Comparison of ENCODE assay signal across 32 cellular contexts in genomic region chr20:44404204-44405181, GRCh38. TPM values are rescaled to one million over a fixed set of nuclear protein-coding genes. Genes with fewer than 3 reads are reported as not detected.
DNase-seq lines count a peak whose midpoint lies in the region; ATAC-seq, FAIRE-seq and TF ChIP-seq lines count a peak whose summit lies in the region.
"Had no signal": no experiment of that assay in that cellular context is flagged by ENCODE, and none has a peak within 500 bp of the region (broad histone marks: within the 10 kb centered on the region; RNA-seq: fewer than 3 reads in every experiment).

No MANE protein-coding gene starts in this region.

- H3K4me2 ChIP-seq in GM12878 (ENCODE audit: control insufficient read depth, insufficient read depth), result no peak overlapping the region
- no peak overlapping the region for H3K4me2 ChIP-seq in smooth muscle cell

- H3K36me3 ChIP-seq in GM12878 (ENCODE audit: control insufficient read depth in 2 of 2, insufficient read depth in 2 of 2, low read length in 1 of 2) (no peaks in the 10 kb centered on the region), right lobe of liver (peaks cover 0 to 54% (median 24%) of the 10 kb centered on the region in 4 donors), smooth muscle cell (ENCODE audit: low read depth) (no peaks in the 10 kb centered on the region), prostate gland (no peaks in the 10 kb centered on the region)
- H3K36me3 ChIP-seq: BE2C, cardiac muscle cell, HAP-1, WERI-Rb-1 had no signal

- H3K9ac ChIP-seq in GM12878 (ENCODE audit: control insufficient read depth, insufficient read depth, low read length) (no peak overlapping the region), smooth muscle cell (ENCODE audit: low read depth) (no peak overlapping the region)

- H3K27ac Mint-ChIP-seq in Calu3 (ENCODE audit: unreplicated experiment), result peak overlapping the region; percentile 34
- peak overlapping the region in 2 of 10 donors; percentile 14 to 16 for H3K27ac Mint-ChIP-seq in naive thymus-derived CD8-positive, alpha-beta T cell
- H3K27ac Mint-ChIP-seq in activated naive CD4-positive, alpha-beta T cell treated with anti-CD3 and anti-CD28 coated beads, Interleukin-2, amount 50 U/mL, for 72 hours, result no peak overlapping the region
- H3K27ac Mint-ChIP-seq: activated CD4-positive, alpha-beta T cell treated with anti-CD3 and anti-CD28 coated beads, Interleukin-2, amount 10 ng/mL, durations not matched to agents 24 days and 14 days; activated naive CD8-positive, alpha-beta T cell treated with anti-CD3 and anti-CD28 coated beads for 36 hours; stimulated activated naive B cell treated with anti-CD40 and anti-IgM and Interleukin-4, amounts not matched to agents 10 μg/mL and 1 μg/mL and 100 μg/mL, for 72 hours; T-cell had no signal

- 61% methylated on average over 21 of the region's 21 CpGs for WGBS in GM12878 (ENCODE audit: insufficient coverage, insufficient replicate concordance, low lambda C conversion rate, missing lambda C conversion rate)
- WGBS in right lobe of liver (ENCODE audit: insufficient coverage, low coverage, low lambda C conversion rate, missing lambda C conversion rate), result 39% methylated on average over 20 of the region's 21 CpGs
- 91% methylated on average over 21 of the region's 21 CpGs for WGBS in smooth muscle cell (ENCODE audit: low lambda C conversion rate)
- WGBS in prostate gland, result 74% methylated on average over 21 of the region's 21 CpGs

- FAIRE-seq in GM12878 (lab: Jason Lieb, UNC), result no peak
- FAIRE-seq: colon had no signal

- no peak overlapping the region for H3K27ac ChIP-seq in GM12878 (ENCODE audit: control insufficient read depth, insufficient read depth)
- peak overlapping the region in 2 of 3 donors; percentile 77 to 96 for H3K27ac ChIP-seq in right lobe of liver
- H3K27ac ChIP-seq in smooth muscle cell (ENCODE audit: low read depth), result no peak overlapping the region
- H3K27ac ChIP-seq in prostate gland, result no peak overlapping the region
- H3K27ac ChIP-seq: cardiac muscle cell, WERI-Rb-1 had no signal

- no peaks in the 10 kb centered on the region for H3F3A ChIP-seq in smooth muscle cell (ENCODE audit: low read depth)

- TF ChIP-seq EP300 in GM12878 (IDR thresholded peaks at IDR 0.05; ENCODE audit: borderline replicate concordance in 1 of 2, control insufficient read depth in 1 of 2, low read depth in 2 of 2, low read length in 2 of 2), result no peak

- peaks cover 0 to 1% of the 10 kb centered on the region in 2 experiments; a peak in 1 of 4 replicates for H3K27me3 ChIP-seq in GM12878 (replicated peaks in 1 of 2; ENCODE audit: control insufficient read depth in 2 of 2, insufficient read depth in 2 of 2, low read length in 1 of 2)
- H3K27me3 ChIP-seq in right lobe of liver, result no peaks in the 10 kb centered on the region
- H3K27me3 ChIP-seq in smooth muscle cell (ENCODE audit: low read depth), result no peaks in the 10 kb centered on the region
- peaks cover 2% of the 10 kb centered on the region for H3K27me3 ChIP-seq in prostate gland (replicated peaks; ENCODE audit: insufficient read depth)
- H3K27me3 ChIP-seq: BE2C, cardiac muscle cell had no signal

- TF ChIP-seq CTCF in Calu3 (IDR thresholded peaks at IDR 0.05; ENCODE audit: unreplicated experiment), result no peak
- no peak for TF ChIP-seq CTCF in GM12878 (IDR thresholded peaks at IDR 0.05 in 2 of 3, conservative IDR thresholded peaks at IDR 0.05 in 1 of 3; ENCODE audit: control insufficient read depth in 2 of 3, extremely low read depth in 1 of 3, insufficient read depth in 1 of 3, low read depth in 3 of 3, low read length in 3 of 3)
- TF ChIP-seq CTCF in right lobe of liver (IDR thresholded peaks at IDR 0.05), result no peak
- TF ChIP-seq CTCF in smooth muscle cell (IDR thresholded peaks at IDR 0.05; ENCODE audit: borderline replicate concordance, insufficient read depth, poor library complexity, severe bottlenecking), result no peak
- no peak for TF ChIP-seq CTCF in prostate gland (IDR thresholded peaks at IDR 0.05)

- H3K27me3 Mint-ChIP-seq in Calu3 (ENCODE audit: unreplicated experiment), result no peaks in the 10 kb centered on the region
- peaks cover 0 to 19% (median 7%) of the 10 kb centered on the region in 5 donors for H3K27me3 Mint-ChIP-seq in naive thymus-derived CD8-positive, alpha-beta T cell
- H3K27me3 Mint-ChIP-seq: activated naive CD8-positive, alpha-beta T cell treated with anti-CD3 and anti-CD28 coated beads for 36 hours had no signal

- ATAC-seq in GM12878 (no peak), right lobe of liver (no peak)
- ATAC-seq in naive thymus-derived CD8-positive, alpha-beta T cell, result no peak
- ATAC-seq in activated naive CD4-positive, alpha-beta T cell treated with anti-CD3 and anti-CD28 coated beads, Interleukin-2, amount 50 U/mL, for 72 hours, result no peak
- ATAC-seq: left lobe of liver; stimulated activated naive B cell treated with anti-CD40 and anti-IgM and Interleukin-4, amounts not matched to agents 10 μg/mL and 1 μg/mL and 100 μg/mL, for 72 hours; T-cell had no signal

- H3K4me1 Mint-ChIP-seq in Calu3 (ENCODE audit: low read depth, unreplicated experiment), result peaks cover 66% of the 10 kb centered on the region
- H3K4me1 Mint-ChIP-seq in naive thymus-derived CD8-positive, alpha-beta T cell, result peaks cover 0 to 5% (median 0%) of the 10 kb centered on the region in 4 donors
- H3K4me1 Mint-ChIP-seq: activated CD4-positive, alpha-beta T cell treated with anti-CD3 and anti-CD28 coated beads, Interleukin-2, amount 10 ng/mL, durations not matched to agents 24 days and 14 days; CD8-positive, alpha-beta memory T cell; stimulated activated naive B cell treated with anti-CD40 and anti-IgM and Interleukin-4, amounts not matched to agents 10 μg/mL and 1 μg/mL and 100 μg/mL, for 72 hours; T-cell had no signal

- intact Hi-C loops in Calu3 (cut with micrococcal nuclease; ENCODE audit: unreplicated experiment), result no loop called here
- intact Hi-C loops in GM12878 (cut with micrococcal nuclease; ENCODE audit: unreplicated experiment), result no loop called here
- intact Hi-C loops in right lobe of liver (cut with DNase I), result loop anchor here in 1 of 2 donors (10.0 kb wide), 1 partner anchor 50 kb away; no protein-coding TSS in a partner anchor
- intact Hi-C loops in prostate gland (cut with DNase I), result no loop called here

- H3K79me2 ChIP-seq in GM12878 (ENCODE audit: control insufficient read depth, insufficient read depth, low read length) (no peaks in the 10 kb centered on the region), smooth muscle cell (ENCODE audit: low read depth) (no peaks in the 10 kb centered on the region)

- CTCF ChIA-PET in Calu3 (lab: Charles Lee) (no interaction called here), GM12878 (lab: Yijun Ruan, JAX) (no interaction called here)

- peaks cover 4% of the 10 kb centered on the region for H3K9me3 Mint-ChIP-seq in Calu3 (ENCODE audit: low read depth, unreplicated experiment)
- H3K9me3 Mint-ChIP-seq in naive thymus-derived CD8-positive, alpha-beta T cell, result no peaks in the 10 kb centered on the region
- H3K9me3 Mint-ChIP-seq in activated naive CD4-positive, alpha-beta T cell treated with anti-CD3 and anti-CD28 coated beads, Interleukin-2, amount 50 U/mL, for 72 hours, result peaks cover 0 to 7% of the 10 kb centered on the region in 2 donors
- H3K9me3 Mint-ChIP-seq: activated naive CD8-positive, alpha-beta T cell treated with anti-CD3 and anti-CD28 coated beads for 36 hours; CD8-positive, alpha-beta memory T cell; stimulated activated naive B cell treated with anti-CD40 and anti-IgM and Interleukin-4, amounts not matched to agents 10 μg/mL and 1 μg/mL and 100 μg/mL, for 72 hours; T-cell had no signal

- H3K4me3 Mint-ChIP-seq in Calu3 (ENCODE audit: low read depth, unreplicated experiment), result no peak overlapping the region
- no peak overlapping the region for H3K4me3 Mint-ChIP-seq in naive thymus-derived CD8-positive, alpha-beta T cell
- H3K4me3 Mint-ChIP-seq: activated CD4-positive, alpha-beta T cell treated with anti-CD3 and anti-CD28 coated beads, Interleukin-2, amount 10 ng/mL, durations not matched to agents 24 days and 14 days; activated naive CD8-positive, alpha-beta T cell treated with anti-CD3 and anti-CD28 coated beads for 36 hours; CD8-positive, alpha-beta memory T cell; stimulated activated naive B cell treated with anti-CD40 and anti-IgM and Interleukin-4, amounts not matched to agents 10 μg/mL and 1 μg/mL and 100 μg/mL, for 72 hours; T-cell had no signal

- SMC1A ChIA-PET in GM12878 (lab: Charles Lee; ENCODE audit: uncharacterized antibody, unreplicated experiment), result interaction anchor here (0.6 kb wide), 1 partner anchor 916 kb away, joined by 3 read pairs; no protein-coding TSS in a partner anchor

- H3K4me1 ChIP-seq in GM12878 (ENCODE audit: control insufficient read depth, insufficient read depth, low read length), result no peaks in the 10 kb centered on the region
- peaks cover 0 to 59% (median 12%) of the 10 kb centered on the region in 4 donors for H3K4me1 ChIP-seq in right lobe of liver
- H3K4me1 ChIP-seq in smooth muscle cell (ENCODE audit: low read depth), result no peaks in the 10 kb centered on the region
- no peaks in the 10 kb centered on the region for H3K4me1 ChIP-seq in prostate gland (replicated peaks)
- H3K4me1 ChIP-seq: HAP-1 had no signal

- no TSS peak for BruUV-seq in Calu3 (replicated peaks; lab: Mats Ljungman, UMichigan)
- BruUV-seq in GM12878 (replicated peaks; lab: Mats Ljungman, UMichigan), result no TSS peak

- in situ Hi-C loops in GM12878 (cut with MboI), result no loop called here

- H3K4me3 ChIP-seq in GM12878, result no peak overlapping the region
- H3K4me3 ChIP-seq in right lobe of liver, result peak overlapping the region; percentile 62 to 96 (median 77)
- H3K4me3 ChIP-seq in smooth muscle cell, result peak overlapping the region; percentile 42
- H3K4me3 ChIP-seq in prostate gland, result no peak overlapping the region
- H3K4me3 ChIP-seq: cardiac muscle cell, HAP-1 had no signal

- POLR2A ChIA-PET in GM12878 (lab: Charles Lee), result no interaction called here
- POLR2A ChIA-PET in naive thymus-derived CD8-positive, alpha-beta T cell (lab: Charles Lee), result no interaction called here

- RAD21 ChIA-PET in GM12878 (lab: Charles Lee; ENCODE audit: unreplicated experiment), result no interaction called here

- H2AFZ ChIP-seq in GM12878 (ENCODE audit: control insufficient read depth, low read depth, low read length), result no peak overlapping the region
- no peak overlapping the region for H2AFZ ChIP-seq in smooth muscle cell (ENCODE audit: low read depth)

- H4K20me1 ChIP-seq in GM12878 (ENCODE audit: control insufficient read depth, insufficient read depth) (no peaks in the 10 kb centered on the region), smooth muscle cell (ENCODE audit: low read depth) (no peaks in the 10 kb centered on the region)

- H3K36me3 Mint-ChIP-seq in Calu3 (ENCODE audit: insufficient read depth, unreplicated experiment), result peaks cover 15% of the 10 kb centered on the region
- no peaks in the 10 kb centered on the region for H3K36me3 Mint-ChIP-seq in naive thymus-derived CD8-positive, alpha-beta T cell
- no peaks in the 10 kb centered on the region for H3K36me3 Mint-ChIP-seq in activated naive CD4-positive, alpha-beta T cell treated with anti-CD3 and anti-CD28 coated beads, Interleukin-2, amount 50 U/mL, for 72 hours
- H3K36me3 Mint-ChIP-seq: activated naive CD8-positive, alpha-beta T cell treated with anti-CD3 and anti-CD28 coated beads for 36 hours; CD8-positive, alpha-beta memory T cell; stimulated activated naive B cell treated with anti-CD40 and anti-IgM and Interleukin-4, amounts not matched to agents 10 μg/mL and 1 μg/mL and 100 μg/mL, for 72 hours; T-cell had no signal

- no peak for TF ChIP-seq RAD21 in GM12878 (IDR thresholded peaks at IDR 0.05; ENCODE audit: insufficient read depth, low read depth, low read length)

- H3K9me3 ChIP-seq in GM12878 (replicated peaks; ENCODE audit: control insufficient read depth, insufficient read depth, low read length), result no peaks in the 10 kb centered on the region
- H3K9me3 ChIP-seq in right lobe of liver, result no peaks in the 10 kb centered on the region
- no peaks in the 10 kb centered on the region for H3K9me3 ChIP-seq in smooth muscle cell (replicated peaks; ENCODE audit: low read depth)
- H3K9me3 ChIP-seq in prostate gland, result no peaks in the 10 kb centered on the region
- H3K9me3 ChIP-seq: BE2C, HAP-1 had no signal

- TF ChIP-seq POLR2A in GM12878 (IDR thresholded peaks at IDR 0.05; ENCODE audit: low read depth, low read length) (no peak), right lobe of liver (IDR thresholded peaks at IDR 0.05) (no peak), prostate gland (IDR thresholded peaks at IDR 0.05) (no peak)

- DNase-seq in Calu3 (no peak), GM12878 (ENCODE audit: low read depth, low spot score) (no peak), right lobe of liver (no peak), smooth muscle cell (lab: John Stamatoyannopoulos, UW; ENCODE audit: unreplicated experiment) (no peak), prostate gland (ENCODE audit: low spot score) (no peak)
- DNase-seq in naive thymus-derived CD8-positive, alpha-beta T cell, result no peak
- no peak for DNase-seq in activated naive CD4-positive, alpha-beta T cell treated with anti-CD3 and anti-CD28 coated beads, Interleukin-2, amount 50 U/mL, for 72 hours (ENCODE audit: low spot score in 2 of 2)
- DNase-seq: ACHN; activated CD4-positive, alpha-beta T cell treated with anti-CD3 and anti-CD28 coated beads, Interleukin-2, amount 10 ng/mL, durations not matched to agents 24 days and 14 days; activated effector memory CD4-positive, alpha-beta T cell treated with Interleukin-2 at 50 U/mL for 16 hours; activated naive CD8-positive, alpha-beta T cell treated with anti-CD3 and anti-CD28 coated beads for 36 hours; activated T-cell treated with anti-CD3 and anti-CD28 coated beads, Interleukin-2, amount 50 U/mL, for 1 hour; BE2C; CD8-positive, alpha-beta memory T cell; effector memory CD4-positive, alpha-beta T cell; mesenchymal stem cell; NCI-H1048; NCI-H446; NCI-H748 treated with DMSO at 0.1 percent for 48 hours; stimulated activated naive B cell treated with anti-CD40 and anti-IgM and Interleukin-4, amounts not matched to agents 10 μg/mL and 1 μg/mL and 100 μg/mL, for 72 hours; substantia nigra; T-cell; WERI-Rb-1 had no signal

RNA-seq across cellular contexts. Expression of gene HNF4A, which starts 49.0 kb away (rescaled TPM):
- total RNA-seq in Calu3 (2022), result 27.7 and 41.1 TPM in 2 replicates
- not detected in 2 replicates for total RNA-seq in GM12878 (2013; cell fraction: nucleolus; rRNA removed)
- total RNA-seq in GM12878 (2014; rRNA removed), result not detected in 2 replicates
- not detected in 2 replicates for total RNA-seq in GM12878 (2014; rRNA removed; fragmentation: Illumina TruSeq; extraction: Trizol)
- total RNA-seq in GM12878 (2021), result 0.16 and 0.21 TPM in 2 replicates
- not detected for polyA plus RNA-seq in GM12878 (2011; ENCODE audit: low read depth)
- not detected in 2 replicates for polyA plus RNA-seq in GM12878 (2011; rRNA removed)
- not detected in 2 replicates for polyA plus RNA-seq in GM12878 (2011; cell fraction: cytosol; rRNA removed)
- polyA plus RNA-seq in GM12878 (2011; cell fraction: nucleus; rRNA removed), result not detected in 2 replicates
- not detected in 2 replicates for polyA plus RNA-seq in GM12878 (2012)
- not detected in 2 replicates for polyA plus RNA-seq in GM12878 (2014; fragmentation: Illumina TruSeq; extraction: Trizol)
- not detected for polyA plus RNA-seq in GM12878 (2014; fragmentation: Nextera tagmentation; extraction: Ambion mirVana)
- polyA plus RNA-seq in GM12878 (2014; rRNA removed), result not detected in 2 replicates
- polyA plus RNA-seq in GM12878 (2016; fragmentation: Nextera tagmentation; extraction: Ambion mirVana), result not detected
- not detected in 2 replicates for polyA minus RNA-seq in GM12878 (2011; rRNA and poly(A)+ RNA removed)
- polyA minus RNA-seq in GM12878 (2011; cell fraction: cytosol; rRNA and poly(A)+ RNA removed), result not detected in 2 replicates
- polyA minus RNA-seq in GM12878 (2011; cell fraction: nucleus; rRNA and poly(A)+ RNA removed), result not detected in 2 replicates
- total RNA-seq in right lobe of liver, result 100 to 1,000 TPM; 101 to 255 (median 157) TPM
- total RNA-seq in smooth muscle cell, result not detected in 2 replicates
- not detected in 2 replicates for polyA plus RNA-seq in smooth muscle cell
- total RNA-seq in naive thymus-derived CD8-positive, alpha-beta T cell, result not detected
- polyA plus RNA-seq in naive thymus-derived CD8-positive, alpha-beta T cell, result not detected
- total RNA-seq in activated naive CD4-positive, alpha-beta T cell treated with anti-CD3 and anti-CD28 coated beads, Interleukin-2, amount 50 U/mL, for 72 hours, result not detected
- not detected for total RNA-seq in prostate gland
- total RNA-seq: activated CD4-positive, alpha-beta T cell treated with anti-CD3 and anti-CD28 coated beads, Interleukin-2, amount 10 ng/mL, durations not matched to agents 24 days and 14 days; activated naive CD8-positive, alpha-beta T cell treated with anti-CD3 and anti-CD28 coated beads for 36 hours; aorta; CD8-positive, alpha-beta memory T cell; epithelial cell of proximal tubule; omental fat pad; RPMI7951; ureter had no signal
- polyA plus RNA-seq: cardiac muscle cell; CD8-positive, alpha-beta memory T cell had no signal

Comparison
In these comparisons a context has a peak if more than half of its experiments do, and no peak if none do; other contexts are left out.
1. H3K27ac ChIP-seq: peak in right lobe of liver (2 of 3); none in GM12878 (single experiment), smooth muscle cell (single experiment) and prostate gland (0 of 2).
2. H3K4me3 ChIP-seq: peak in right lobe of liver (3 of 3) and smooth muscle cell (single experiment); none in GM12878 (single experiment) and prostate gland (0 of 2).
3. RNA of gene HNF4A, which starts 49.0 kb away (total RNA-seq): 101 to 255 TPM in right lobe of liver and 27.7 to 41.1 TPM in Calu3; 0.16 to 0.21 TPM in GM12878, not detected in smooth muscle cell, not detected in naive thymus-derived CD8-positive, alpha-beta T cell, not detected in activated naive CD4-positive, alpha-beta T cell treated with anti-CD3 and anti-CD28 coated beads, Interleukin-2, amount 50 U/mL, for 72 hours and not detected in prostate gland; every median in the first group is over 10 times any median in the second.